ENCODE assay signal across 8 cellular contexts in the genomic region with DNA sequence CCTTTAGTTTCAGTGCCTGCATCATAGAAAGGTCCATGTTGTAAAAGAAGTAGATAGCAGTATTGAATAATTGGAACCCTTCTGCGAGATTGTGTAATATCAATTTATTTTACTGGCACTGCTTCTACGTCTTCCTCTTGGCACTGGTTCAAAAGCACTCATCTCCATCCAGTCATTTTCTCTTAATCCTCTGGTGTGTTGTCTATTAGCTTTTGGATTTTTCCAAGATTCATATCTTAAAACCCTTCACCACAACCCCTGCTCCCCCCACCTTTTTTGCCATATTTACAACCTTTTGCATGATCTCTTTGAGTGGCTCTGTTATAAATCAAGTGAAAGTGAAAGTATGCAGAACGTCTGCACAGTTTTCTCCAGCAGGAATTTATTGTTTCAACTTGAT.
A peak's percentile ranks its signal among the peaks of the same experiment; 100 is the strongest.
DNase-seq lines count a peak whose midpoint lies in the region; ATAC-seq and TF ChIP-seq lines count a peak whose summit lies in the region.

No MANE protein-coding gene starts in this region.

- no peak for TF ChIP-seq POLR2A in adrenal gland (IDR thresholded peaks at IDR 0.05)

- H3K27me3 Mint-ChIP-seq in progenitor cell of endocrine pancreas = no peaks in the 10 kb centered on the region

- H3K4me3 ChIP-seq in GM08714 (ENCODE audit: low read length) (peak overlapping the region; percentile 39; the same call in 1 of the 2 replicates), LNCaP clone FGC (ENCODE audit: low read depth, low read length) (0 out of 2 replicates have a peak overlapping the region, but pooled peaks have one; percentile 16), adrenal gland (peak overlapping the region in 2 of 4 donors; percentile 7 to 41), lower lobe of right lung (peak overlapping the region; percentile 47), HAP-1 (no peak overlapping the region)

- DNase-seq in LNCaP clone FGC (ENCODE audit: low read depth) (no peak), adrenal gland (peak in 5 of 7 donors; percentile 13 to 39 (median 22)), lower lobe of right lung (no peak), HAP-1 (ENCODE audit: low spot score in 2 of 2) (no peak), progenitor cell of endocrine pancreas (ENCODE audit: low spot score, unreplicated experiment) (no peak), AG08395 (ENCODE audit: low spot score) (no peak)

- H3K4me1 ChIP-seq in adrenal gland (replicated peaks in 1 of 2) = peaks cover 0 to 14% of the 10 kb centered on the region in 2 donors
- no peaks in the 10 kb centered on the region for H3K4me1 ChIP-seq in lower lobe of right lung
- H3K4me1 ChIP-seq in HAP-1 = no peaks in the 10 kb centered on the region; the same call in 1 of the 2 replicates

- intact Hi-C loops in adrenal gland (cut with DNase I) (no loop called here), lower lobe of right lung (cut with DNase I) (no loop called here)

- H3K9me3 Mint-ChIP-seq in progenitor cell of endocrine pancreas (ENCODE audit: low read depth) = no peaks in the 10 kb centered on the region

- in situ Hi-C loops in HAP-1 (cut with MboI; ENCODE audit: low sequenced_read_pairs) = no loop called here

- ATAC-seq in lower lobe of right lung (peak in 1 of 2 donors; percentile 52), HG03135 (IDR thresholded peaks at IDR 0.05; ENCODE audit: unreplicated experiment) (no peak)

- TF ChIP-seq CTCF in LNCaP clone FGC (IDR thresholded peaks at IDR 0.05; ENCODE audit: control insufficient read depth, extremely low read depth, insufficient read depth) (no peak), adrenal gland (IDR thresholded peaks at IDR 0.05) (no peak), lower lobe of right lung (IDR thresholded peaks at IDR 0.05) (no peak), progenitor cell of endocrine pancreas (IDR thresholded peaks at IDR 0.05; ENCODE audit: unreplicated experiment) (no peak)

- H3K4me3 Mint-ChIP-seq in progenitor cell of endocrine pancreas (ENCODE audit: low read depth) = no peak overlapping the region

- 0 to 3% (median 1%) methylated on average over 3 of the region's 3 CpGs for WGBS in adrenal gland, 4 donors

- no peaks in the 10 kb centered on the region for H3K36me3 Mint-ChIP-seq in progenitor cell of endocrine pancreas (ENCODE audit: insufficient read depth)

- H3K36me3 ChIP-seq in adrenal gland (replicated peaks in 1 of 2) (no peaks in the 10 kb centered on the region), lower lobe of right lung (no peaks in the 10 kb centered on the region), HAP-1 (replicated peaks) (no peaks in the 10 kb centered on the region)

- H3K4me1 Mint-ChIP-seq in progenitor cell of endocrine pancreas (ENCODE audit: low read depth) = no peaks in the 10 kb centered on the region

- no peak overlapping the region for H3K27ac Mint-ChIP-seq in progenitor cell of endocrine pancreas

- no peaks in the 10 kb centered on the region for H3K9me3 ChIP-seq in adrenal gland (replicated peaks in 1 of 3)
- no peaks in the 10 kb centered on the region for H3K9me3 ChIP-seq in lower lobe of right lung
- no peaks in the 10 kb centered on the region for H3K9me3 ChIP-seq in HAP-1

- H3K27me3 ChIP-seq in adrenal gland (no peaks in the 10 kb centered on the region), lower lobe of right lung (ENCODE audit: low read depth) (no peaks in the 10 kb centered on the region), HAP-1 (ENCODE audit: low read depth) (no peaks in the 10 kb centered on the region)

- no peak overlapping the region for H3K27ac ChIP-seq in adrenal gland
- H3K27ac ChIP-seq in lower lobe of right lung = no peak overlapping the region

Comparison
In these comparisons a context has a peak if more than half of its experiments do, and no peak if none do; other contexts are left out.
1. DNase-seq: peak in adrenal gland (5 of 7); none in LNCaP clone FGC (single experiment), lower lobe of right lung (single experiment), HAP-1 (0 of 2), progenitor cell of endocrine pancreas (single experiment) and AG08395 (single experiment).